ENCODE assay signal across 25 cellular contexts in the genomic region with DNA sequence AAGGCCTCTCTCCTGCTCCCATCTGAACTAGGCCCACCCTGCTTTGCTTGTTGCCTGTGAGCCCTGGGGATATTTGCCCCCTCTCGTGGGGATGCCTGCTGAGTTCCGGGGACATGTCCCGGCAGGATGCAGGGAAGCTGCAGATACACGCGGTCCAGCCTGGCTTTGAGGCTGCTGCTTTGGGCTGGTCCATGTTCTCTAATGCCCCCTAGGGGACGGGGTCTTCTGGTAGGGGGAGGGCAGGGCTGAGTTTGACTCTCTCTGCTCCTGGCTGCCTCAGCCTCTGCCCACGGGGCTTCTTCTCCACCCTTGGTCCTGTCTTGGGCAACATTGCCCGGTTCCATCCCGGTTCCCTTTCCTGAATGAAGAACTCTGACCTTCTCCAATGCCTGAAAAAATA.
A peak's percentile ranks its signal among the peaks of the same experiment; 100 is the strongest.
DNase-seq lines count a peak whose midpoint lies in the region; ATAC-seq, FAIRE-seq and TF ChIP-seq lines count a peak whose summit lies in the region.
"Had no signal": no experiment of that assay in that cellular context is flagged by ENCODE, and none has a peak within 500 bp of the region (broad histone marks: within the 10 kb centered on the region; RNA-seq: fewer than 3 reads in every experiment).

No MANE protein-coding gene starts in this region.

- no peak overlapping the region for H3K9ac ChIP-seq in H1 (replicated peaks in 1 of 4; ENCODE audit: extremely low read depth in 1 of 4, low read depth in 3 of 4, low read length in 3 of 4)
- no peak overlapping the region for H3K9ac ChIP-seq in mesendoderm (ENCODE audit: low read length)
- H3K9ac ChIP-seq: BLaER1 had no signal

- H3K27ac ChIP-seq in GM23338 (ENCODE audit: low read depth) (no peak overlapping the region), HEK293 (ENCODE audit: extremely low read depth, low read depth, low read length) (no peak overlapping the region), H1 (ENCODE audit: low read depth, low read length) (no peak overlapping the region), mesendoderm (ENCODE audit: low read depth, low read length) (no peak overlapping the region)
- no peak overlapping the region for H3K27ac ChIP-seq in CD4-positive, alpha-beta T cell (ENCODE audit: low read depth, low read length)
- H3K27ac ChIP-seq: BLaER1, SJSA1 had no signal

- peak; percentile 18 to 38; a peak in 2 of 4 replicates for TF ChIP-seq RAD21 in H1 (IDR thresholded peaks at IDR 0.05 in 1 of 2, conservative IDR thresholded peaks at IDR 0.05 in 1 of 2; ENCODE audit: low read depth in 2 of 2, low read length in 2 of 2)

- H2BK12ac ChIP-seq in H1 (ENCODE audit: low read depth, low read length), result no peak overlapping the region

- FAIRE-seq in H1 (lab: Jason Lieb, UNC) (no peak), GM12891 (lab: Jason Lieb, UNC) (no peak)
- FAIRE-seq: RCC 7860 had no signal

- TF ChIP-seq CTCF in GM23338 (conservative IDR thresholded peaks at IDR 0.05; ENCODE audit: low read depth in 2 of 2) (peak; percentile 22 to 58; a peak in 3 of 4 replicates), HEK293 (tag by site-specific recombination; IDR thresholded peaks at IDR 0.05) (0 out of 2 replicates have a peak, but pooled peaks have one; percentile 32), H1 (IDR thresholded peaks at IDR 0.05; ENCODE audit: control extremely low read depth in 1 of 3, insufficient read depth in 1 of 3, low read depth in 1 of 3, low read length in 3 of 3) (peak; percentile 32 to 53 (median 34); a peak in 3 of 4 replicates)
- TF ChIP-seq CTCF in CD4-positive, alpha-beta T cell (IDR thresholded peaks at IDR 0.05), result no peak

- CTCF ChIA-PET in HEK293 (lab: Yijun Ruan, JAX), result interaction anchor here (0.6 to 1.0 kb wide), 3 partner anchors 27 to 609 kb away, joined by 3 to 5 read pairs (median 3); no protein-coding TSS in a partner anchor
- CTCF ChIA-PET in H1 (lab: Charles Lee; ENCODE audit: partially characterized antibody), result interaction anchor here (0.7 to 1.9 kb wide), 10 partner anchors 12 to 270 kb away, joined by 3 to 13 read pairs (median 3); no protein-coding TSS in a partner anchor
- CTCF ChIA-PET in CD4-positive, alpha-beta T cell (lab: Charles Lee), result no interaction called here

- H3K4me3 ChIP-seq in GM23338, result no peak overlapping the region
- no peak overlapping the region for H3K4me3 ChIP-seq in HEK293 (ENCODE audit: low read depth, low read length)
- no peak overlapping the region for H3K4me3 ChIP-seq in H1 (ENCODE audit: extremely low read depth in 1 of 4, insufficient read depth in 2 of 4, low read depth in 3 of 4, low read length in 4 of 4)
- H3K4me3 ChIP-seq in mesendoderm (ENCODE audit: low read length), result no peak overlapping the region
- H3K4me3 ChIP-seq: BLaER1, SJSA1 had no signal

- ATAC-seq in GM23338, result peak; percentile 70
- no peak for ATAC-seq in CD4-positive, alpha-beta T cell (ENCODE audit: poor library complexity)
- ATAC-seq: CD8-positive, alpha-beta T cell; HCT116 had no signal

- no peak for TF ChIP-seq EP300 in H1 (IDR thresholded peaks at IDR 0.05; ENCODE audit: borderline replicate concordance in 1 of 2, low read depth in 2 of 2, low read length in 2 of 2)

- peak; percentile 53 for DNase-seq in GM23338 (ENCODE audit: low spot score)
- no peak for DNase-seq in H1 (ENCODE audit: low read depth in 1 of 2, low spot score in 2 of 2)
- DNase-seq in mesendoderm, result peak; percentile 42
- no peak for DNase-seq in CD4-positive, alpha-beta T cell
- no peak for DNase-seq in NCI-H524 treated with DMSO at 0.1 percent for 48 hours (lab: John Stamatoyannopoulos, UW)
- no peak for DNase-seq in GM12891 (ENCODE audit: insufficient read length, low spot score)
- no peak for DNase-seq in kidney glomerular epithelial cell (lab: John Stamatoyannopoulos, UW)
- DNase-seq: Calu3; CD8-positive, alpha-beta T cell; DMS53; GF-D8; KG1; NCI-H1092 treated with DMSO at 0.1 percent for 48 hours; NCI-H1436 treated with DMSO at 0.1 percent for 48 hours; NCI-H2029; NCI-H2227 treated with DMSO at 0.1 percent for 48 hours; NCI-H510A treated with DMSO at 0.1 percent for 48 hours; NCI-H774; OCI-M1; T-helper 1 cell had no signal

- no peak overlapping the region for H2BK15ac ChIP-seq in H1 (ENCODE audit: low read length)
- no peak overlapping the region for H2BK15ac ChIP-seq in mesendoderm (replicated peaks; ENCODE audit: low read depth)

- H3K79me1 ChIP-seq in H1 (ENCODE audit: low read depth, low read length) (no peaks in the 10 kb centered on the region), mesendoderm (ENCODE audit: low read length) (no peaks in the 10 kb centered on the region)

- peak overlapping the region; percentile 52; the same call in 1 of the 2 replicates for H2BK5ac ChIP-seq in H1 (ENCODE audit: low read depth, low read length)
- no peak overlapping the region for H2BK5ac ChIP-seq in mesendoderm (ENCODE audit: low read length)

- H3K56ac ChIP-seq in H1 (replicated peaks; ENCODE audit: insufficient read length, low read depth, low read length) (no peak overlapping the region), mesendoderm (ENCODE audit: low read length) (no peak overlapping the region)

- H3K27ac Mint-ChIP-seq in GM23338, result no peak overlapping the region; the same call in none of the 2 replicates
- no peak overlapping the region for H3K27ac Mint-ChIP-seq in CD4-positive, alpha-beta T cell
- H3K27ac Mint-ChIP-seq: CD8-positive, alpha-beta T cell had no signal

- H2AK5ac ChIP-seq in H1 (ENCODE audit: low read depth, low read length), result no peak overlapping the region
- H2AK5ac ChIP-seq in mesendoderm (ENCODE audit: low read length), result no peak overlapping the region

- no peaks in the 10 kb centered on the region for H3K9me3 ChIP-seq in HEK293 (ENCODE audit: control insufficient read depth, insufficient read depth, low read depth, low read length)
- H3K9me3 ChIP-seq in H1 (ENCODE audit: insufficient read depth in 2 of 2, low read depth in 1 of 2, low read length in 1 of 2), result no peaks in the 10 kb centered on the region
- H3K9me3 ChIP-seq in CD4-positive, alpha-beta T cell (ENCODE audit: control insufficient read depth, low read length), result no peaks in the 10 kb centered on the region
- H3K9me3 ChIP-seq: SJSA1 had no signal

- H3K14ac ChIP-seq in H1 (ENCODE audit: insufficient read length), result no peak overlapping the region

- H3K4ac ChIP-seq in H1 (replicated peaks; ENCODE audit: insufficient read length, low read depth, low read length) (no peak overlapping the region), mesendoderm (ENCODE audit: low read depth, low read length) (no peak overlapping the region)

- H3K23ac ChIP-seq in H1 (ENCODE audit: insufficient read length) (no peak overlapping the region), mesendoderm (ENCODE audit: low read length) (no peak overlapping the region)

- no peaks in the 10 kb centered on the region; the same call in 2 of the 3 replicates for H3K4me1 Mint-ChIP-seq in GM23338
- H3K4me1 Mint-ChIP-seq in CD4-positive, alpha-beta T cell (ENCODE audit: low read depth), result no peaks in the 10 kb centered on the region

- H3K79me2 ChIP-seq in GM23338 (replicated peaks; ENCODE audit: insufficient read depth), result no peaks in the 10 kb centered on the region
- H3K79me2 ChIP-seq in H1 (ENCODE audit: control insufficient read depth in 1 of 2, insufficient read depth in 2 of 2, low read length in 2 of 2), result no peaks in the 10 kb centered on the region
- H3K79me2 ChIP-seq in mesendoderm (ENCODE audit: control insufficient read depth, insufficient read depth, low read length), result no peaks in the 10 kb centered on the region

- H4K20me1 ChIP-seq in GM23338 (replicated peaks; ENCODE audit: insufficient read depth), result no peaks in the 10 kb centered on the region
- H4K20me1 ChIP-seq in H1 (replicated peaks in 1 of 2; ENCODE audit: control insufficient read depth in 1 of 2, insufficient read depth in 2 of 2, low read length in 2 of 2), result peaks cover 0 to 1% of the 10 kb centered on the region in 2 experiments
- H4K20me1 ChIP-seq: BLaER1 had no signal

- 0 out of 2 replicates have a peak, but pooled peaks cover 2% of the 10 kb centered on the region for H3K9me2 ChIP-seq in GM23338 (ENCODE audit: insufficient read depth)

- H3K23me2 ChIP-seq in H1 (ENCODE audit: low read depth, low read length), result peaks cover 13% of the 10 kb centered on the region; the same call in 1 of the 2 replicates

- H2BK20ac ChIP-seq in H1 (ENCODE audit: low read length), result no peak overlapping the region

- H3K36me3 Mint-ChIP-seq in GM23338 (ENCODE audit: low read depth), result peaks cover 25% of the 10 kb centered on the region
- no peaks in the 10 kb centered on the region for H3K36me3 Mint-ChIP-seq in CD4-positive, alpha-beta T cell (ENCODE audit: low read depth)
- H3K36me3 Mint-ChIP-seq: CD8-positive, alpha-beta T cell had no signal

- WGBS in H1 (ENCODE audit: extremely low coverage in 1 of 2, insufficient coverage in 1 of 2, insufficient read length in 1 of 2, insufficient replicate concordance in 2 of 2, low coverage in 1 of 2, low lambda C conversion rate in 2 of 2, missing lambda C conversion rate in 1 of 2), 2 experiments, result 73% methylated on average over 9 of the region's 9 CpGs; no CpG with 5 or more reads in 1 of the 2 experiments
- WGBS in mesendoderm (ENCODE audit: extremely low coverage, insufficient coverage, low lambda C conversion rate), result no CpG with 5 or more reads among the region's 9 CpGs

- H3K4me2 ChIP-seq in GM23338 (no peak overlapping the region), H1 (ENCODE audit: insufficient read depth in 1 of 2, low read depth in 2 of 2, low read length in 2 of 2) (no peak overlapping the region), mesendoderm (ENCODE audit: low read length) (no peak overlapping the region)

- H4K91ac ChIP-seq in H1 (replicated peaks; ENCODE audit: insufficient read length, low read length), result no peak overlapping the region

- no peak overlapping the region for H3K4me3 Mint-ChIP-seq in GM23338
- H3K4me3 Mint-ChIP-seq in CD4-positive, alpha-beta T cell, result no peak overlapping the region
- H3K4me3 Mint-ChIP-seq: CD8-positive, alpha-beta T cell had no signal

- H3K4me1 ChIP-seq in GM23338 (ENCODE audit: insufficient read depth) (no peaks in the 10 kb centered on the region), HEK293 (ENCODE audit: control insufficient read depth, insufficient read depth, low read length) (no peaks in the 10 kb centered on the region), H1 (replicated peaks in 1 of 4; ENCODE audit: control insufficient read depth in 3 of 4, insufficient read depth in 4 of 4, low read length in 3 of 4) (no peaks in the 10 kb centered on the region), mesendoderm (ENCODE audit: control insufficient read depth, low read depth, low read length) (no peaks in the 10 kb centered on the region)
- H3K4me1 ChIP-seq: SJSA1 had no signal

- H3K9me3 Mint-ChIP-seq in GM23338, result no peaks in the 10 kb centered on the region; the same call in 2 of the 3 replicates
- no peaks in the 10 kb centered on the region for H3K9me3 Mint-ChIP-seq in CD4-positive, alpha-beta T cell
- H3K9me3 Mint-ChIP-seq: CD8-positive, alpha-beta T cell had no signal

- POLR2A ChIA-PET in HEK293 (lab: Yijun Ruan, JAX) (no interaction called here), H1 (lab: Charles Lee; ENCODE audit: partially characterized antibody) (no interaction called here)
- POLR2A ChIA-PET in CD4-positive, alpha-beta T cell (lab: Charles Lee), result no interaction called here

- H4K5ac ChIP-seq in H1 (ENCODE audit: insufficient read length, low read depth, low read length), result no peak overlapping the region
- H4K5ac ChIP-seq in mesendoderm (ENCODE audit: low read length), result no peak overlapping the region

- intact Hi-C loops in CD4-positive, alpha-beta T cell (cut with DNase I, micrococcal nuclease), result no loop called here

- no peaks in the 10 kb centered on the region for H3K36me3 ChIP-seq in GM23338 (ENCODE audit: insufficient read depth)
- H3K36me3 ChIP-seq in HEK293 (ENCODE audit: control insufficient read depth in 2 of 2, insufficient read depth in 1 of 2, low read length in 2 of 2), result no peaks in the 10 kb centered on the region
- no peaks in the 10 kb centered on the region; a peak in 1 of 8 replicates for H3K36me3 ChIP-seq in H1 (ENCODE audit: control insufficient read depth in 2 of 4, insufficient read depth in 4 of 4, low read length in 3 of 4)
- no peaks in the 10 kb centered on the region for H3K36me3 ChIP-seq in mesendoderm (ENCODE audit: control insufficient read depth, insufficient read depth, low read length)
- H3K36me3 ChIP-seq: BLaER1, SJSA1 had no signal

- H2AFZ ChIP-seq in GM23338 (no peak overlapping the region), H1 (ENCODE audit: low read length) (no peak overlapping the region)

- H3K27me3 ChIP-seq in GM23338 (ENCODE audit: insufficient read depth), result no peaks in the 10 kb centered on the region
- no peaks in the 10 kb centered on the region for H3K27me3 ChIP-seq in H1 (replicated peaks in 1 of 4; ENCODE audit: control insufficient read depth in 3 of 4, extremely low read depth in 1 of 4, insufficient read depth in 3 of 4, low read length in 3 of 4)
- H3K27me3 ChIP-seq in mesendoderm (ENCODE audit: insufficient read depth, low read length, poor library complexity), result no peaks in the 10 kb centered on the region
- no peaks in the 10 kb centered on the region for H3K27me3 ChIP-seq in CD4-positive, alpha-beta T cell (ENCODE audit: control insufficient read depth, insufficient read depth, low read length)
- H3K27me3 ChIP-seq: BLaER1, SJSA1 had no signal

- H2BK120ac ChIP-seq in H1 (replicated peaks; ENCODE audit: low read depth, low read length) (no peak overlapping the region), mesendoderm (ENCODE audit: low read depth, low read length) (no peak overlapping the region)

- no peak overlapping the region; the same call in 1 of the 2 replicates for H3K18ac ChIP-seq in H1 (ENCODE audit: extremely low read depth, low read length)
- no peak overlapping the region for H3K18ac ChIP-seq in mesendoderm (ENCODE audit: low read length)

- H3K27me3 Mint-ChIP-seq in GM23338 (ENCODE audit: insufficient read depth, low read depth, poor library complexity), result peaks cover 17% of the 10 kb centered on the region
- no peaks in the 10 kb centered on the region for H3K27me3 Mint-ChIP-seq in CD4-positive, alpha-beta T cell

- no peaks in the 10 kb centered on the region for H3F3A ChIP-seq in GM23338 (replicated peaks; ENCODE audit: low read depth)

- TF ChIP-seq POLR2A in H1 (IDR thresholded peaks at IDR 0.05; ENCODE audit: control extremely low read depth in 1 of 2, low read depth in 2 of 2, low read length in 2 of 2) (no peak), GM12891 (IDR thresholded peaks at IDR 0.05; ENCODE audit: low read depth, low read length) (no peak)

- H4K8ac ChIP-seq in H1 (ENCODE audit: extremely low read depth, insufficient read depth, low read length) (no peak overlapping the region), mesendoderm (ENCODE audit: low read depth, low read length) (no peak overlapping the region)

Comparison
In these comparisons a context has a peak if more than half of its experiments do, and no peak if none do; other contexts are left out.
1. DNase-seq: peak in GM23338 (single experiment) and mesendoderm (single experiment); none in H1 (0 of 2), CD4-positive, alpha-beta T cell (0 of 10), NCI-H524 treated with DMSO at 0.1 percent for 48 hours (single experiment), GM12891 (single experiment) and kidney glomerular epithelial cell (single experiment).